18 cellular contexts compared by ENCODE assay signal in genomic region chr4:126018274-126018673, GRCh38.
DNase-seq lines count a peak whose midpoint lies in the region; ATAC-seq and TF ChIP-seq lines count a peak whose summit lies in the region.
"Had no signal": no experiment of that assay in that cellular context is flagged by ENCODE, and none has a peak within 500 bp of the region (broad histone marks: within the 10 kb centered on the region; RNA-seq: fewer than 3 reads in every experiment).

No MANE protein-coding gene starts in this region.

- ATAC-seq in left lung (peak; percentile 66), upper lobe of right lung (peak; percentile 48)
- ATAC-seq: A549 had no signal

- H3K4me3 ChIP-seq in left lung = no peak overlapping the region
- no peak overlapping the region for H3K4me3 ChIP-seq in upper lobe of right lung
- H3K4me3 ChIP-seq: A549, HAP-1 had no signal

- H3K27ac ChIP-seq in left lung = no peak overlapping the region
- H3K27ac ChIP-seq in upper lobe of right lung = no peak overlapping the region
- H3K27ac ChIP-seq: 22Rv1, A549, C4-2B, HL-60 had no signal

- H3K27me3 ChIP-seq in left lung = no peaks in the 10 kb centered on the region
- no peaks in the 10 kb centered on the region for H3K27me3 ChIP-seq in upper lobe of right lung

- intact Hi-C loops in left lung (cut with DNase I) (no loop called here), upper lobe of right lung (cut with DNase I) (no loop called here)

- H3K9me3 ChIP-seq in left lung (no peaks in the 10 kb centered on the region), upper lobe of right lung (no peaks in the 10 kb centered on the region)
- H3K9me3 ChIP-seq: A549, Caco-2, HAP-1 had no signal

- TF ChIP-seq CTCF in left lung (IDR thresholded peaks at IDR 0.05) (no peak), upper lobe of right lung (IDR thresholded peaks at IDR 0.05) (no peak)

- peak; percentile 26 for DNase-seq in DMS53 (lab: John Stamatoyannopoulos, UW)
- no peak for DNase-seq in DMS53 treated with DMSO at 0.1 percent for 48 hours (lab: John Stamatoyannopoulos, UW; ENCODE audit: unreplicated experiment)
- peak; percentile 3 for DNase-seq in NCI-H510A treated with DMSO at 0.1 percent for 48 hours (lab: John Stamatoyannopoulos, UW)
- no peak for DNase-seq in NCI-H510A (lab: John Stamatoyannopoulos, UW)
- DNase-seq in left lung = no peak
- no peak for DNase-seq in upper lobe of right lung
- no peak for DNase-seq in foreskin melanocyte
- no peak for DNase-seq in H4 (ENCODE audit: low spot score)
- DNase-seq: AML-193; Caco-2; CD4-positive, alpha-beta T cell; DMS79 treated with DMSO at 0.1 percent for 48 hours; GF-D8 had no signal

- H3K4me1 ChIP-seq in left lung = no peaks in the 10 kb centered on the region
- no peaks in the 10 kb centered on the region for H3K4me1 ChIP-seq in upper lobe of right lung
- H3K4me1 ChIP-seq: A549, Caco-2, HAP-1 had no signal

- H3K36me3 ChIP-seq in left lung = no peaks in the 10 kb centered on the region
- no peaks in the 10 kb centered on the region for H3K36me3 ChIP-seq in upper lobe of right lung
- H3K36me3 ChIP-seq: HAP-1 had no signal

Comparison
In these comparisons a context has a peak if more than half of its experiments do, and no peak if none do; other contexts are left out.
1. DNase-seq: peak in DMS53 (single experiment) and NCI-H510A treated with DMSO at 0.1 percent for 48 hours (single experiment); none in DMS53 treated with DMSO at 0.1 percent for 48 hours (single experiment), NCI-H510A (single experiment), left lung (0 of 2), upper lobe of right lung (single experiment), foreskin melanocyte (single experiment) and H4 (single experiment).